Comparison of ENCODE assay signal across 18 cellular contexts in the genomic region with DNA sequence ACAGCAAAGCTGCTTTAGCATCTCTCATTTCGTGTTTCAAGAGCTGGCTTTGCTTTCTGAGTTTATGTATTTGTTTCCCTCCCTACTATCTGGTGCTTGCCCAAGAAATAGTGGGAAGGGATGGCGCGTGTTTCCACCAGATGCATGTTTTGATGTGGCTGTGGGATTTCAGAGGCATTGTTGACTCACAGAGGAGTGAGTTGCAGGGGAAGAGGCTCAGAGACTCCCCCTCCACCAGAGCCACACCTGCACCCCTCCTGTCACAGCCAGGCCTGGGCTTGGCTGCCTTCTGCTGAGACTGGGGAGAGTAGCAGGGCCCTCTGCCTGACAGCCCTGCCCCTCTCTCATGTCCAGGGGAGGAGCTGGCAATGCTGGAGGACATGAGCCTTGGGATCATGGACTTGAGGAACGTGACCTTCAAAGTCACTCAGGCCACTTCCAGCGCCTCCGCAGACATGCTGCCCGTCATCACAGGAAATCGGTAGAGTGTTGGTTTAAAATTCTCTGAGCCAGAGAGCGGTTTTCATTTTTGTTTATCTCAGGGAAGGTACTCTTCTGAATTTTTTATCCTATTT. TPM values are rescaled to one million over a fixed set of nuclear protein-coding genes. Genes with fewer than 3 reads are reported as not detected.
DNase-seq lines count a peak whose midpoint lies in the region; ATAC-seq and TF ChIP-seq lines count a peak whose summit lies in the region.
"Had no signal": no experiment of that assay in that cellular context is flagged by ENCODE, and none has a peak within 500 bp of the region (broad histone marks: within the 10 kb centered on the region; RNA-seq: fewer than 3 reads in every experiment).

No MANE protein-coding gene starts in this region.

- TF ChIP-seq POLR2A in tibial nerve (IDR thresholded peaks at IDR 0.05) = no peak

- H3K27me3 Mint-ChIP-seq in CD8-positive, alpha-beta T cell (ENCODE audit: low read depth) = no peaks in the 10 kb centered on the region
- H3K27me3 Mint-ChIP-seq in activated CD8-positive, alpha-beta T cell treated with anti-CD3 and anti-CD28 coated beads for 36 hours = no peaks in the 10 kb centered on the region
- H3K27me3 Mint-ChIP-seq: CD4-positive, CD25-positive, alpha-beta regulatory T cell had no signal

- 88 to 89% methylated on average over 9 of the region's 9 CpGs for WGBS in tibial nerve, 2 donors

- ATAC-seq in CD8-positive, alpha-beta T cell = no peak
- no peak for ATAC-seq in activated CD8-positive, alpha-beta T cell treated with anti-CD3 and anti-CD28 coated beads for 36 hours
- ATAC-seq in left colon = peak; percentile 12
- ATAC-seq in GM21825 (IDR thresholded peaks at IDR 0.05; ENCODE audit: unreplicated experiment) = no peak
- ATAC-seq: GM12878, Panc1 had no signal

- DNase-seq in activated effector memory CD4-positive, alpha-beta T cell treated with anti-CD3 and anti-CD28 coated beads, Interleukin-2, amount 50 U/mL, for 16 hours = peak; percentile 45
- DNase-seq in activated effector memory CD4-positive, alpha-beta T cell treated with Interleukin-2 at 50 U/mL for 16 hours = no peak
- no peak for DNase-seq in CD8-positive, alpha-beta T cell
- no peak for DNase-seq in activated CD8-positive, alpha-beta T cell treated with anti-CD3 and anti-CD28 coated beads for 36 hours
- DNase-seq in left colon = no peak
- DNase-seq in NCI-H2227 (lab: John Stamatoyannopoulos, UW; ENCODE audit: unreplicated experiment) = no peak
- no peak for DNase-seq in tibial nerve (ENCODE audit: low spot score in 2 of 2)
- DNase-seq: AML-193; Calu3; CD4-positive, CD25-positive, alpha-beta regulatory T cell; H9; Kasumi-1; NCI-H1105 treated with DMSO at 0.1 percent for 48 hours; NCI-H187 treated with DMSO at 0.1 percent for 48 hours; NCI-H774 had no signal

- H3K4me3 ChIP-seq in CD8-positive, alpha-beta T cell (ENCODE audit: low read depth, low read length) = no peak overlapping the region
- no peak overlapping the region for H3K4me3 ChIP-seq in tibial nerve
- H3K4me3 ChIP-seq: GM12878 had no signal

- no peak overlapping the region for H3K27ac ChIP-seq in CD8-positive, alpha-beta T cell (ENCODE audit: low read depth, low read length)
- H3K27ac ChIP-seq in tibial nerve = no peak overlapping the region

- no peak for TF ChIP-seq EP300 in tibial nerve (IDR thresholded peaks at IDR 0.05)

- peak overlapping the region; percentile 32 for H3K27ac Mint-ChIP-seq in CD8-positive, alpha-beta T cell
- peak overlapping the region; percentile 6 for H3K27ac Mint-ChIP-seq in activated CD8-positive, alpha-beta T cell treated with anti-CD3 and anti-CD28 coated beads for 36 hours
- H3K27ac Mint-ChIP-seq: CD4-positive, CD25-positive, alpha-beta regulatory T cell; H9 had no signal

- no peaks in the 10 kb centered on the region for H3K4me1 Mint-ChIP-seq in CD8-positive, alpha-beta T cell (ENCODE audit: low read depth)
- peaks cover 5% of the 10 kb centered on the region for H3K4me1 Mint-ChIP-seq in activated CD8-positive, alpha-beta T cell treated with anti-CD3 and anti-CD28 coated beads for 36 hours (ENCODE audit: low read depth)
- H3K4me1 Mint-ChIP-seq: H9 had no signal

- no peaks in the 10 kb centered on the region for H3K9me3 Mint-ChIP-seq in CD8-positive, alpha-beta T cell
- H3K9me3 Mint-ChIP-seq in activated CD8-positive, alpha-beta T cell treated with anti-CD3 and anti-CD28 coated beads for 36 hours = no peaks in the 10 kb centered on the region
- H3K9me3 Mint-ChIP-seq: H9 had no signal

- H3K4me3 Mint-ChIP-seq in CD8-positive, alpha-beta T cell = no peak overlapping the region
- H3K4me3 Mint-ChIP-seq in activated CD8-positive, alpha-beta T cell treated with anti-CD3 and anti-CD28 coated beads for 36 hours = no peak overlapping the region
- H3K4me3 Mint-ChIP-seq: CD4-positive, CD25-positive, alpha-beta regulatory T cell; H9 had no signal

- H3K36me3 ChIP-seq in CD8-positive, alpha-beta T cell (ENCODE audit: insufficient read depth, low read length) = peaks cover 84% of the 10 kb centered on the region
- peaks cover 0 to 87% (median 0%) of the 10 kb centered on the region in 3 donors for H3K36me3 ChIP-seq in tibial nerve

- TF ChIP-seq CTCF in CD8-positive, alpha-beta T cell (IDR thresholded peaks at IDR 0.05) = no peak
- no peak for TF ChIP-seq CTCF in activated CD8-positive, alpha-beta T cell treated with anti-CD3 and anti-CD28 coated beads for 36 hours (IDR thresholded peaks at IDR 0.05)
- no peak for TF ChIP-seq CTCF in tibial nerve (IDR thresholded peaks at IDR 0.05)

- no peaks in the 10 kb centered on the region for H3K9me3 ChIP-seq in CD8-positive, alpha-beta T cell (ENCODE audit: low read length)
- no peaks in the 10 kb centered on the region for H3K9me3 ChIP-seq in tibial nerve

- H3K36me3 Mint-ChIP-seq in CD8-positive, alpha-beta T cell = peaks cover 91% of the 10 kb centered on the region
- peaks cover 27% of the 10 kb centered on the region for H3K36me3 Mint-ChIP-seq in activated CD8-positive, alpha-beta T cell treated with anti-CD3 and anti-CD28 coated beads for 36 hours (ENCODE audit: low read depth)

- H3K4me1 ChIP-seq in CD8-positive, alpha-beta T cell (ENCODE audit: insufficient read depth, low read length) = no peaks in the 10 kb centered on the region
- H3K4me1 ChIP-seq in tibial nerve = peaks cover 0 to 5% (median 0%) of the 10 kb centered on the region in 4 donors

- POLR2A ChIA-PET in CD8-positive, alpha-beta T cell (lab: Charles Lee) = interaction anchor here (0.6 kb wide), 1 partner anchor 90 kb away, joined by 3 read pairs; no protein-coding TSS in a partner anchor
- POLR2A ChIA-PET in activated CD8-positive, alpha-beta T cell treated with anti-CD3 and anti-CD28 coated beads for 36 hours (lab: Charles Lee) = no interaction called here

- intact Hi-C loops in CD8-positive, alpha-beta T cell (cut with DNase I, micrococcal nuclease) = no loop called here
- intact Hi-C loops in activated CD8-positive, alpha-beta T cell treated with anti-CD3 and anti-CD28 coated beads for 36 hours (cut with micrococcal nuclease) = no loop called here
- intact Hi-C loops in left colon (cut with DNase I, micrococcal nuclease) = no loop called here

- H3K27me3 ChIP-seq in CD8-positive, alpha-beta T cell (ENCODE audit: insufficient read depth, low read length) = no peaks in the 10 kb centered on the region
- H3K27me3 ChIP-seq in tibial nerve = no peaks in the 10 kb centered on the region

- CTCF ChIA-PET in CD8-positive, alpha-beta T cell (lab: Charles Lee) = interaction anchor here (0.6 kb wide), 1 partner anchor 80 kb away, joined by 4 read pairs; no protein-coding TSS in a partner anchor
- CTCF ChIA-PET in activated CD8-positive, alpha-beta T cell treated with anti-CD3 and anti-CD28 coated beads for 36 hours (lab: Charles Lee) = no interaction called here

RNA-seq across cellular contexts. Expression of a gene that starts 42.9 kb away (rescaled TPM):
- total RNA-seq in CD8-positive, alpha-beta T cell = 10 to 100 TPM; 19.7 to 24.1 TPM
- 10 to 100 TPM; 27.5 to 32.7 TPM for total RNA-seq in activated CD8-positive, alpha-beta T cell treated with anti-CD3 and anti-CD28 coated beads for 36 hours
- total RNA-seq in left colon (10 to 100 TPM; 20.3 to 23.6 TPM), tibial nerve (10 to 100 TPM; 23.1 to 46.8 (median 33.7) TPM)

RNA-seq across cellular contexts. Expression of a gene that starts 43.0 kb away (rescaled TPM):
- total RNA-seq in CD8-positive, alpha-beta T cell = 10 to 100 TPM; 12.5 to 14.4 TPM
- 10 to 100 TPM; 24.8 to 28.3 TPM for total RNA-seq in activated CD8-positive, alpha-beta T cell treated with anti-CD3 and anti-CD28 coated beads for 36 hours
- 10 to 100 TPM; 33.0 to 36.5 TPM for total RNA-seq in left colon
- 10 to 100 TPM; 45.3 to 64.9 (median 56.7) TPM for total RNA-seq in tibial nerve
